In genomic region chr2:215607790-215608189, GRCh38 we compare ENCODE assay signal across 1 cellular context.
TF ChIP-seq lines count a peak whose summit lies in the region.

No MANE protein-coding gene starts in this region.

TF ChIP-seq in HepG2, 621 proteins besides CTCF, POLR2A, EP300 and RAD21:
- TF ChIP-seq RFX1 (IDR thresholded peaks at IDR 0.05) (no peak), ZNF879 (CRISPR knock-in tag; IDR thresholded peaks at IDR 0.05) (no peak), TRIM22 (IDR thresholded peaks at IDR 0.05) (no peak)
